ENCODE assay signal across 1 cellular context in genomic region chr5:113513384-113514262, GRCh38.
A peak's percentile ranks its signal among the peaks of the same experiment; 100 is the strongest.
TF ChIP-seq lines count a peak whose summit lies in the region.

Gene YTHDC2, plus strand, starts transcription at chr5:113513694. Its CDS starts 202 bp downstream, at chr5:113513896.

TF ChIP-seq in GM12878, 131 proteins besides CTCF, POLR2A, EP300 and RAD21 (continued from another document and continues in another):
- TF ChIP-seq NKRF (conservative IDR thresholded peaks at IDR 0.05) (peak; percentile 48; the same call in 1 of the 2 replicates), SKIL (IDR thresholded peaks at IDR 0.05; ENCODE audit: low read depth, poor library complexity, severe bottlenecking) (no peak), YBX1 (IDR thresholded peaks at IDR 0.05) (no peak), RCOR1 (conservative IDR thresholded peaks at IDR 0.05; ENCODE audit: low read depth, low read length) (0 out of 2 replicates have a peak, but pooled peaks have one; percentile 62), ZNF24 (IDR thresholded peaks at IDR 0.05) (peak; percentile 97), MTA3 (IDR thresholded peaks at IDR 0.05; ENCODE audit: borderline replicate concordance, low read length) (no peak), RB1 (IDR thresholded peaks at IDR 0.05; ENCODE audit: borderline replicate concordance) (peak; percentile 85; the same call in 1 of the 2 replicates), IRF4 (IDR thresholded peaks at IDR 0.05; ENCODE audit: low read depth, low read length) (no peak), FOS (IDR thresholded peaks at IDR 0.05; ENCODE audit: borderline replicate concordance, extremely low read depth, insufficient read length) (no peak), MXI1 (IDR thresholded peaks at IDR 0.05; ENCODE audit: low read depth, low read length) (no peak), JUNB (IDR thresholded peaks at IDR 0.05) (no peak), BACH1 (IDR thresholded peaks at IDR 0.05; ENCODE audit: borderline replicate concordance) (no peak), MAX (IDR thresholded peaks at IDR 0.05; ENCODE audit: low read depth, low read length) (peak; percentile 69), RELB (IDR thresholded peaks at IDR 0.05; ENCODE audit: low read depth) (peak; percentile 46; the same call in 1 of the 2 replicates), ATF3 (IDR thresholded peaks at IDR 0.05; ENCODE audit: borderline replicate concordance, extremely low read depth, low read depth, low read length) (no peak), CHD1 (IDR thresholded peaks at IDR 0.05; ENCODE audit: low read depth, low read length) (no peak), ELK1 (IDR thresholded peaks at IDR 0.05; ENCODE audit: low read depth, low read length) (no peak), TCF3 (IDR thresholded peaks at IDR 0.05; ENCODE audit: borderline replicate concordance, insufficient read depth, low read depth, low read length) (no peak), CREM (IDR thresholded peaks at IDR 0.05; ENCODE audit: low read depth) (peak; percentile 97), WRNIP1 (IDR thresholded peaks at IDR 0.05; ENCODE audit: borderline replicate concordance, low read depth, low read length) (no peak), JUND (IDR thresholded peaks at IDR 0.05; ENCODE audit: low read depth, low read length) (peak; percentile 91), ZNF274 (IDR thresholded peaks at IDR 0.05; ENCODE audit: insufficient read depth, insufficient read length) (no peak), IRF3 (IDR thresholded peaks at IDR 0.05) (no peak), KAT2A (conservative IDR thresholded peaks at IDR 0.05; ENCODE audit: control insufficient read depth, low read depth, low read length) (no peak), TBL1XR1 (IDR thresholded peaks at IDR 0.05; ENCODE audit: low read depth, low read length) (no peak), FOXK2 (IDR thresholded peaks at IDR 0.05) (no peak), IKZF1 (conservative IDR thresholded peaks at IDR 0.05) (peak; percentile 68; the same call in 1 of the 2 replicates), BHLHE40 (IDR thresholded peaks at IDR 0.05; ENCODE audit: borderline replicate concordance in 1 of 2, low read depth in 2 of 2, low read length in 1 of 2) (peak; percentile 60 to 87; a peak in 3 of 4 replicates), ZNF384 (IDR thresholded peaks at IDR 0.05; ENCODE audit: borderline replicate concordance, low read depth, low read length) (no peak), SIX5 (IDR thresholded peaks at IDR 0.05; ENCODE audit: low read depth, low read length, severe bottlenecking) (no peak), MTA2 (IDR thresholded peaks at IDR 0.05; ENCODE audit: low read depth) (no peak; the same call in 1 of the 2 replicates), NFYA (IDR thresholded peaks at IDR 0.05; ENCODE audit: borderline replicate concordance, low read depth, low read length) (no peak), SREBF2 (IDR thresholded peaks at IDR 0.05; ENCODE audit: low read length) (no peak), E4F1 (IDR thresholded peaks at IDR 0.05; ENCODE audit: borderline replicate concordance, partially characterized antibody) (no peak), BCL11A (IDR thresholded peaks at IDR 0.05; ENCODE audit: low read depth, low read length) (no peak), PML (IDR thresholded peaks at IDR 0.05; ENCODE audit: low read length) (peak; percentile 78; the same call in 1 of the 2 replicates), POLR2AphosphoS5 (IDR thresholded peaks at IDR 0.05; ENCODE audit: low read length) (peak; percentile 90), USF1 (IDR thresholded peaks at IDR 0.05; ENCODE audit: borderline replicate concordance, extremely low read length, insufficient read depth, low read depth, low read length) (peak; percentile 47), HSF1 (IDR thresholded peaks at IDR 0.05; ENCODE audit: low read depth, low read length) (no peak), NR2C2 (IDR thresholded peaks at IDR 0.05; ENCODE audit: borderline replicate concordance, control insufficient read depth, insufficient read length, low read depth) (no peak), LARP7 (IDR thresholded peaks at IDR 0.05) (peak; percentile 95), KLF5 (IDR thresholded peaks at IDR 0.05; ENCODE audit: partially characterized antibody) (no peak), ZNF207 (IDR thresholded peaks at IDR 0.05; ENCODE audit: borderline replicate concordance) (no peak; the same call in 1 of the 2 replicates), SMAD5 (IDR thresholded peaks at IDR 0.05; ENCODE audit: low read depth) (peak; percentile 85; the same call in 1 of the 2 replicates), BMI1 (IDR thresholded peaks at IDR 0.05; ENCODE audit: borderline replicate concordance) (no peak), YY1 (IDR thresholded peaks at IDR 0.05; ENCODE audit: low read depth, low read length) (peak; percentile 95), SRF (IDR thresholded peaks at IDR 0.05; ENCODE audit: low read depth in 2 of 2, low read length in 2 of 2) (no peak), CREB1 (IDR thresholded peaks at IDR 0.05; ENCODE audit: low read depth) (peak; percentile 95), CHD2 (IDR thresholded peaks at IDR 0.05; ENCODE audit: borderline replicate concordance, low read depth, low read length) (no peak; the same call in 1 of the 2 replicates)
